8 cellular contexts compared by ENCODE assay signal in the genomic region with DNA sequence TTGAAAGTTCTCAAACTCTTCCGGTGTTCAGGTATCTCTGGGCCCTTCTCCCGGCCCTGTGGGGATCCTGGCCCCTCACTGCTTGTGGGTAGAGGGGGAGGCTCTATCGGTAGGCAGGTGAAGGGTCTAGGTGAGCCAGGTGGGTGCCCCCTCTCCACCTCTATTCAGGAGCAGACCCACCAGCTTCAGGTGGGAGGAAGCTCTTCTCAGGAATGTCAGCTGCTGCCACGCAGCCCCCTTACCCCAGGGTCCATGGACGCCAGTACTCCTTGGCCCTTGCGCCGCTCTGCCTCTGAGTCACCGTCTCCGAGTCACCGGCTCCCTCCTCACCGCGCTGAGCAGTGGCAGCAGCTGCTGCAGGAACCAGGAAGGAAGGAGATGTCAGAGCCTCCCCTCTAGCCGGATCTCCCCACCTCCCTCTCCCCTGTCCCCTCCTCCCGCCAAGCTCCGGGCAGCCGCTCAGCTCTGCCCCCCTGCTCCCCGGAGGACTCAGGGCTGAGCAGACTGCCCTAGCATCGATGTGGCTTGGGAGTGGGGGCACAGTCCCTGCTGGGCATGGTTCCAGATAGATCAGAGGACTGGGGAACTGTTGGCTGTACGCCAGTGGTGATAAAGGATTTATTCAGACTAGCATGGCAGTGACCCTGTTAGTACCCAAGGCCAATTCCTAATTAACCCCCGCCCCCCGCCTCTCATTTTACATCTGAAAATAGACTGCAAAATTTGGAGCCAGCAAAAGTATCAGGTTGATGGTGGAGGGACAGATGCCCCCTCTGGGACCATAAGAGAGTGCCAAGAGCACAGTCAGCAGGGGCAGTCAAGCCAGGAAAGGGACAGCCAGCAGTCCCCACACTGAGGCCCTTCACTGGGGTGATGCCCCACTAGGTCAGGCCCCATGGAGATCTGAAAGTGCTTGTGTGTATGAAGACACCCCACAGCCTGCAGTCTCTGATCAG. TPM values are rescaled to one million over a fixed set of nuclear protein-coding genes. Genes with fewer than 3 reads are reported as not detected.
A peak's percentile ranks its signal among the peaks of the same experiment; 100 is the strongest.
DNase-seq lines count a peak whose midpoint lies in the region; ATAC-seq and TF ChIP-seq lines count a peak whose summit lies in the region.

A gene with protein sequence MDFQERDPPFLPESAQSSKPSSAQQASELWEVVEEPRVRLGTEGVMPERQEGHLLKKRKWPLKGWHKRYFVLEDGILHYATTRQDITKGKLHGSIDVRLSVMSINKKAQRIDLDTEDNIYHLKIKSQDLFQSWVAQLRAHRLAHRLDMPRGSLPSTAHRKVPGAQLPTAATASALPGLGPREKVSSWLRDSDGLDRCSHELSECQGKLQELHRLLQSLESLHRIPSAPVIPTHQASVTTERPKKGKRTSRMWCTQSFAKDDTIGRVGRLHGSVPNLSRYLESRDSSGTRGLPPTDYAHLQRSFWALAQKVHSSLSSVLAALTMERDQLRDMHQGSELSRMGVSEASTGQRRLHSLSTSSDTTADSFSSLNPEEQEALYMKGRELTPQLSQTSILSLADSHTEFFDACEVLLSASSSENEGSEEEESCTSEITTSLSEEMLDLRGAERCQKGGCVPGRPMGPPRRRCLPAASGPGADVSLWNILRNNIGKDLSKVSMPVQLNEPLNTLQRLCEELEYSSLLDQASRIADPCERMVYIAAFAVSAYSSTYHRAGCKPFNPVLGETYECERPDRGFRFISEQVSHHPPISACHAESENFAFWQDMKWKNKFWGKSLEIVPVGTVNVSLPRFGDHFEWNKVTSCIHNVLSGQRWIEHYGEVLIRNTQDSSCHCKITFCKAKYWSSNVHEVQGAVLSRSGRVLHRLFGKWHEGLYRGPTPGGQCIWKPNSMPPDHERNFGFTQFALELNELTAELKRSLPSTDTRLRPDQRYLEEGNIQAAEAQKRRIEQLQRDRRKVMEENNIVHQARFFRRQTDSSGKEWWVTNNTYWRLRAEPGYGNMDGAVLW (minus strand): TSS at position 371 of the 956 bp plus-strand sequence. CDS start 1,516 bp downstream, outside the sequence.

- H3K36me3 ChIP-seq in PC-3 (ENCODE audit: low read depth, low read length), result peaks cover 28% of the 10 kb centered on the region; the same call in 1 of the 2 replicates
- peaks cover 22 to 28% of the 10 kb centered on the region in 2 donors for H3K36me3 ChIP-seq in esophagus (ENCODE audit: control insufficient read depth in 2 of 2, insufficient read depth in 2 of 2, low read length in 1 of 2)
- peaks cover 45% of the 10 kb centered on the region for H3K36me3 ChIP-seq in muscle layer of colon (ENCODE audit: insufficient read depth, low read length)

- intact Hi-C loops in CD4-positive, alpha-beta T cell (cut with DNase I, micrococcal nuclease), result no loop called here
- intact Hi-C loops in PC-3 (cut with micrococcal nuclease), result loop anchor here (1.0 kb wide), 2 partner anchors 10 to 11 kb away; a partner anchor contains a TSS

- CTCF ChIA-PET in CD4-positive, alpha-beta T cell (lab: Charles Lee), result interaction anchor here (0.7 to 2.4 kb wide), 8 partner anchors 9 to 171 kb away, joined by 3 to 16 read pairs (median 4); a partner anchor contains a TSS
- CTCF ChIA-PET in PC-3 (lab: Charles Lee), result interaction anchor here (0.5 to 1.0 kb wide), 3 partner anchors 68 to 189 kb away, joined by 3 read pairs; no protein-coding TSS in a partner anchor

- peak; percentile 57 to 80 (median 74) for DNase-seq in CD4-positive, alpha-beta T cell
- DNase-seq in HuH-7 (ENCODE audit: low spot score) (peak; percentile 61), PC-3 (peak; percentile 94), activated T-cell treated with anti-CD3 and anti-CD28 coated beads for 48 hours (ENCODE audit: low read depth) (peak; percentile 67)
- DNase-seq in stimulated activated CD8-positive, alpha-beta memory T cell treated with anti-CD3 and anti-CD28 coated beads, Interleukin-7, amount 100 ng/mL, for 24 hours (ENCODE audit: low read depth), result peak; percentile 41

- H2AFZ ChIP-seq in PC-3 (ENCODE audit: low read length), result peak within 1 kb of the TSS; percentile 63

- H3K4me3 ChIP-seq in PC-3 (ENCODE audit: low read length) (peak within 1 kb of the TSS; percentile 74), esophagus (ENCODE audit: low read depth in 1 of 2, low read length in 2 of 2) (peak within 1 kb of the TSS; percentile 47 to 51), muscle layer of colon (ENCODE audit: low read depth in 1 of 2, low read length in 2 of 2) (peak within 1 kb of the TSS; percentile 62 to 85)

- H3K27me3 ChIP-seq in CD4-positive, alpha-beta T cell (ENCODE audit: control insufficient read depth, insufficient read depth, low read length), result no peaks in the 10 kb centered on the region
- H3K27me3 ChIP-seq in PC-3 (ENCODE audit: low read length) (no peaks in the 10 kb centered on the region), esophagus (ENCODE audit: control insufficient read depth in 1 of 2, insufficient read depth in 2 of 2, low read length in 2 of 2) (no peaks in the 10 kb centered on the region), muscle layer of colon (ENCODE audit: control insufficient read depth in 1 of 2, insufficient read depth in 2 of 2, low read length in 2 of 2) (no peaks in the 10 kb centered on the region)

- H3K9ac ChIP-seq in PC-3 (ENCODE audit: low read length), result peak within 1 kb of the TSS; percentile 66
- H3K9ac ChIP-seq in muscle layer of colon (ENCODE audit: low read length), result peak within 1 kb of the TSS; percentile 38

- WGBS in esophagus, 2 donors, result 4 to 5% methylated on average over 20 to 21 of the region's 21 CpGs

- H3K4me1 ChIP-seq in PC-3 (ENCODE audit: insufficient read depth, low read length) (peaks cover 25% of the 10 kb centered on the region), esophagus (ENCODE audit: control insufficient read depth in 2 of 2, insufficient read depth in 2 of 2, low read length in 1 of 2) (peaks cover 6 to 9% of the 10 kb centered on the region in 2 donors), muscle layer of colon (ENCODE audit: insufficient read depth, low read length) (peaks cover 16% of the 10 kb centered on the region)

- no peaks in the 10 kb centered on the region for H3K27me3 Mint-ChIP-seq in CD4-positive, alpha-beta T cell

- no peaks in the 10 kb centered on the region for H3K9me2 ChIP-seq in PC-3 (replicated peaks; ENCODE audit: low read length)

- no peaks in the 10 kb centered on the region for H4K20me1 ChIP-seq in PC-3 (ENCODE audit: low read length)

- ATAC-seq in CD4-positive, alpha-beta T cell (ENCODE audit: poor library complexity), result peak; percentile 98
- peak; percentile 75 for ATAC-seq in GM19455 (IDR thresholded peaks at IDR 0.05; ENCODE audit: unreplicated experiment)
- ATAC-seq in PC-3, result peak; percentile 91

- peak within 1 kb of the TSS; percentile 97 for H3K4me3 Mint-ChIP-seq in CD4-positive, alpha-beta T cell

- H3K4me2 ChIP-seq in PC-3 (ENCODE audit: low read length), result peak within 1 kb of the TSS; percentile 86

- BruUV-seq in PC-3 (replicated peaks; lab: Mats Ljungman, UMichigan), result no TSS peak

- peak within 1 kb of the TSS; percentile 62 for H3K27ac ChIP-seq in CD4-positive, alpha-beta T cell (ENCODE audit: low read depth, low read length)
- H3K27ac ChIP-seq in PC-3 (ENCODE audit: low read length) (peak within 1 kb of the TSS; percentile 52), esophagus (ENCODE audit: low read depth in 2 of 2, low read length in 1 of 2) (peak within 1 kb of the TSS; percentile 23 to 62), muscle layer of colon (ENCODE audit: low read depth, low read length) (peak within 1 kb of the TSS; percentile 30)

- TF ChIP-seq CTCF in CD4-positive, alpha-beta T cell (IDR thresholded peaks at IDR 0.05), result no peak
- TF ChIP-seq CTCF in PC-3 (conservative IDR thresholded peaks at IDR 0.05; ENCODE audit: low read depth, low read length), result peak; percentile 71

- H3F3A ChIP-seq in PC-3 (ENCODE audit: low read length, unreplicated experiment), result no peaks in the 10 kb centered on the region

- H3K9me3 Mint-ChIP-seq in CD4-positive, alpha-beta T cell, result no peaks in the 10 kb centered on the region

- POLR2A ChIA-PET in CD4-positive, alpha-beta T cell (lab: Charles Lee), result interaction anchor here (0.5 to 2.3 kb wide), 11 partner anchors 9 to 286 kb away, joined by 3 to 32 read pairs (median 5); a partner anchor contains a TSS
- POLR2A ChIA-PET in PC-3 (lab: Charles Lee; ENCODE audit: unreplicated experiment), result interaction anchor here (0.6 to 0.7 kb wide), 4 partner anchors 10 to 165 kb away, joined by 3 to 5 read pairs (median 4); a partner anchor contains a TSS

- no peaks in the 10 kb centered on the region for H3K9me3 ChIP-seq in CD4-positive, alpha-beta T cell (ENCODE audit: control insufficient read depth, low read length)
- no peaks in the 10 kb centered on the region for H3K9me3 ChIP-seq in PC-3 (ENCODE audit: low read length)
- no peaks in the 10 kb centered on the region for H3K9me3 ChIP-seq in esophagus (ENCODE audit: control insufficient read depth in 2 of 2, insufficient read depth in 1 of 2, low read depth in 1 of 2, low read length in 1 of 2)
- H3K9me3 ChIP-seq in muscle layer of colon (ENCODE audit: low read length), result no peaks in the 10 kb centered on the region

- H3K36me3 Mint-ChIP-seq in CD4-positive, alpha-beta T cell (ENCODE audit: low read depth), result peaks cover 86% of the 10 kb centered on the region

- peaks cover 25% of the 10 kb centered on the region for H3K4me1 Mint-ChIP-seq in CD4-positive, alpha-beta T cell (ENCODE audit: low read depth)

- H3K27ac Mint-ChIP-seq in CD4-positive, alpha-beta T cell, result peak within 1 kb of the TSS; percentile 92

- H3K79me2 ChIP-seq in PC-3 (ENCODE audit: low read length), result peaks cover 14% of the 10 kb centered on the region

RNA-seq across cellular contexts. Expression of the gene that starts here (rescaled TPM):
- 10 to 100 TPM; 30.1 to 30.8 TPM for total RNA-seq in CD4-positive, alpha-beta T cell
- total RNA-seq in PC-3 (2014; rRNA removed), result 18.4 and 22.1 TPM in 2 replicates
- polyA plus RNA-seq in esophagus, result 1 to 10 TPM; 1.9 to 3.7 TPM

Comparison
In these comparisons a context has a peak if more than half of its experiments do, and no peak if none do; other contexts are left out.
1. Peak in every context shown above with its lines: DNase-seq, ATAC-seq, H3K4me3 ChIP-seq and H3K27ac ChIP-seq.
2. DNase-seq: peak in every context shown above with its lines; median percentile 94 in PC-3; 74 in CD4-positive, alpha-beta T cell; 67 in activated T-cell treated with anti-CD3 and anti-CD28 coated beads for 48 hours; 61 in HuH-7; 41 in stimulated activated CD8-positive, alpha-beta memory T cell treated with anti-CD3 and anti-CD28 coated beads, Interleukin-7, amount 100 ng/mL, for 24 hours.